ENCODE assay signal across 1 cellular context in genomic region chr13:99982741-99983400, GRCh38.
TF ChIP-seq lines count a peak whose summit lies in the region.

No MANE protein-coding gene starts in this region.

TF ChIP-seq in K562, 482 proteins besides CTCF, POLR2A, EP300 and RAD21 (continued from another document):
- TF ChIP-seq MGA (IDR thresholded peaks at IDR 0.05): peak; percentile 23; the same call in 1 of the 2 replicates
- no peak for TF ChIP-seq PATZ1 (CRISPR knock-in tag; IDR thresholded peaks at IDR 0.05; ENCODE audit: borderline replicate concordance)
- 0 out of 4 replicates have a peak, but pooled peaks of 1 of the 2 experiments have one; percentile 11 for TF ChIP-seq HDAC1 (IDR thresholded peaks at IDR 0.05)
- peak; percentile 1; the same call in 1 of the 2 replicates for TF ChIP-seq RBFOX2 (IDR thresholded peaks at IDR 0.05; ENCODE audit: low read depth, low read length)
- no peak for TF ChIP-seq SP2 (IDR thresholded peaks at IDR 0.05; ENCODE audit: extremely low read depth, low read depth, low read length, poor library complexity, severe bottlenecking)
- TF ChIP-seq, protein P1, sequence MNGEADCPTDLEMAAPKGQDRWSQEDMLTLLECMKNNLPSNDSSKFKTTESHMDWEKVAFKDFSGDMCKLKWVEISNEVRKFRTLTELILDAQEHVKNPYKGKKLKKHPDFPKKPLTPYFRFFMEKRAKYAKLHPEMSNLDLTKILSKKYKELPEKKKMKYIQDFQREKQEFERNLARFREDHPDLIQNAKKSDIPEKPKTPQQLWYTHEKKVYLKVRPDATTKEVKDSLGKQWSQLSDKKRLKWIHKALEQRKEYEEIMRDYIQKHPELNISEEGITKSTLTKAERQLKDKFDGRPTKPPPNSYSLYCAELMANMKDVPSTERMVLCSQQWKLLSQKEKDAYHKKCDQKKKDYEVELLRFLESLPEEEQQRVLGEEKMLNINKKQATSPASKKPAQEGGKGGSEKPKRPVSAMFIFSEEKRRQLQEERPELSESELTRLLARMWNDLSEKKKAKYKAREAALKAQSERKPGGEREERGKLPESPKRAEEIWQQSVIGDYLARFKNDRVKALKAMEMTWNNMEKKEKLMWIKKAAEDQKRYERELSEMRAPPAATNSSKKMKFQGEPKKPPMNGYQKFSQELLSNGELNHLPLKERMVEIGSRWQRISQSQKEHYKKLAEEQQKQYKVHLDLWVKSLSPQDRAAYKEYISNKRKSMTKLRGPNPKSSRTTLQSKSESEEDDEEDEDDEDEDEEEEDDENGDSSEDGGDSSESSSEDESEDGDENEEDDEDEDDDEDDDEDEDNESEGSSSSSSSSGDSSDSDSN (IDR thresholded peaks at IDR 0.05; ENCODE audit: borderline replicate concordance in 1 of 2, low read depth in 2 of 2, low read length in 2 of 2): 0 out of 4 replicates have a peak, but pooled peaks of 1 of the 2 experiments have one; percentile 24
- TF ChIP-seq, protein P2, sequence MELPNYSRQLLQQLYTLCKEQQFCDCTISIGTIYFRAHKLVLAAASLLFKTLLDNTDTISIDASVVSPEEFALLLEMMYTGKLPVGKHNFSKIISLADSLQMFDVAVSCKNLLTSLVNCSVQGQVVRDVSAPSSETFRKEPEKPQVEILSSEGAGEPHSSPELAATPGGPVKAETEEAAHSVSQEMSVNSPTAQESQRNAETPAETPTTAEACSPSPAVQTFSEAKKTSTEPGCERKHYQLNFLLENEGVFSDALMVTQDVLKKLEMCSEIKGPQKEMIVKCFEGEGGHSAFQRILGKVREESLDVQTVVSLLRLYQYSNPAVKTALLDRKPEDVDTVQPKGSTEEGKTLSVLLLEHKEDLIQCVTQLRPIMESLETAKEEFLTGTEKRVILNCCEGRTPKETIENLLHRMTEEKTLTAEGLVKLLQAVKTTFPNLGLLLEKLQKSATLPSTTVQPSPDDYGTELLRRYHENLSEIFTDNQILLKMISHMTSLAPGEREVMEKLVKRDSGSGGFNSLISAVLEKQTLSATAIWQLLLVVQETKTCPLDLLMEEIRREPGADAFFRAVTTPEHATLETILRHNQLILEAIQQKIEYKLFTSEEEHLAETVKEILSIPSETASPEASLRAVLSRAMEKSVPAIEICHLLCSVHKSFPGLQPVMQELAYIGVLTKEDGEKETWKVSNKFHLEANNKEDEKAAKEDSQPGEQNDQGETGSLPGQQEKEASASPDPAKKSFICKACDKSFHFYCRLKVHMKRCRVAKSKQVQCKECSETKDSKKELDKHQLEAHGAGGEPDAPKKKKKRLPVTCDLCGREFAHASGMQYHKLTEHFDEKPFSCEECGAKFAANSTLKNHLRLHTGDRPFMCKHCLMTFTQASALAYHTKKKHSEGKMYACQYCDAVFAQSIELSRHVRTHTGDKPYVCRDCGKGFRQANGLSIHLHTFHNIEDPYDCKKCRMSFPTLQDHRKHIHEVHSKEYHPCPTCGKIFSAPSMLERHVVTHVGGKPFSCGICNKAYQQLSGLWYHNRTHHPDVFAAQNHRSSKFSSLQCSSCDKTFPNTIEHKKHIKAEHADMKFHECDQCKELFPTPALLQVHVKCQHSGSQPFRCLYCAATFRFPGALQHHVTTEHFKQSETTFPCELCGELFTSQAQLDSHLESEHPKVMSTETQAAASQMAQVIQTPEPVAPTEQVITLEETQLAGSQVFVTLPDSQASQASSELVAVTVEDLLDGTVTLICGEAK (IDR thresholded peaks at IDR 0.05): 0 out of 2 replicates have a peak, but pooled peaks have one; percentile 6
- TF ChIP-seq, protein P2 (CRISPR knock-in tag; IDR thresholded peaks at IDR 0.05): no peak
